In the genomic region with DNA sequence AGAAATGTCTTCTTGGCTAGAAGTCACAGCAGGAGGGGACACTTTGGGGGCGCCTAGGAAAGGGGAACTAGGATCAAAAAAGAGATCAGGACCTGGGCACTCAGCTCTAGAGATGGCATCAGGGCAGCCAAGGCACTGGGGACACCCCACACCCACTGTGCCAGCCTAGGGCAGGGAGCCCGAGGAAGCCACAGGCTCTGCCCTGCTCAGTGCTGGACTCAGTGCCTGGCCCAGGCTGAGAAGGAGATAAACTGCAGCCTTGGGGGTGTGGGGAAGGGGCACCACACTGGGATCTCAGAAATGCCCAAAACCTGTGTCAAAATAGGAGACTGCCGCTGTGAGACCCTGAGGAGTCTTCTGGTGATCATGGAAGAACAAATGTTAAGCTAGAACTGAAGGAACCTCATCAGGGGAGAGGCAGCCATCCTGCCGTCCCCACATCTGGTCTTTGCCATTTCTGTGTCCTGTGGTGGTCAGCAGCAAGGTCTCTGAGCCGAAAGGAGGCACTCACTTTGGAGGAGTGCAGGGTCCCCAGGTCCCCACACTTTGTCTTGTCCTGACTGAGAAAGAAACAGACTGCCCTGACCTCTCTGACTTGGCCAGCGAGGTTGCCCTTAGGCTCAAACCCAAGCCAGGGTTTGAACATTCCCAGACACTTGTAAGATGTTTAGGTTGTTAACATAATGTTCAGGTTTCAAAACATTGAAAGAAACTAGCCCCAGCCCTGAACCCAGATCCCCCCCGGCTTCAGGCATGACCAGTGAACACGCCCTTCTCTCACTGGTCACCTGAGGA, we compare ENCODE assay signal across 3 cellular contexts.
TF ChIP-seq lines count a peak whose summit lies in the region.

No MANE protein-coding gene starts in this region.

TF ChIP-seq in SK-N-SH, 30 proteins besides CTCF, POLR2A, EP300 and RAD21:
- TF ChIP-seq IRF3 (IDR thresholded peaks at IDR 0.05; ENCODE audit: low read depth, low read length) = no peak
- TF ChIP-seq YY1 (IDR thresholded peaks at IDR 0.05; ENCODE audit: low read depth) = no peak
- no peak for TF ChIP-seq NRF1 (IDR thresholded peaks at IDR 0.05; ENCODE audit: low read depth, low read length)
- no peak for TF ChIP-seq CHD2 (IDR thresholded peaks at IDR 0.05; ENCODE audit: low read length, partially characterized antibody)
- no peak for TF ChIP-seq ZBTB33 (IDR thresholded peaks at IDR 0.05; ENCODE audit: borderline replicate concordance, low read depth)

TF ChIP-seq in SK-N-SH treated with all-trans-retinoic acid at 6 μM for 48 hours, 23 proteins besides CTCF, POLR2A, EP300 and RAD21:
- TF ChIP-seq ZC3H10 (CRISPR knock-in tag; IDR thresholded peaks at IDR 0.05) (no peak), RARB (CRISPR knock-in tag; IDR thresholded peaks at IDR 0.05) (no peak), ESRRG (CRISPR knock-in tag; IDR thresholded peaks at IDR 0.05) (no peak), TOX (CRISPR knock-in tag; IDR thresholded peaks at IDR 0.05; ENCODE audit: borderline replicate concordance) (no peak), ZNF8 (CRISPR knock-in tag; IDR thresholded peaks at IDR 0.05) (no peak), ZFP3 (CRISPR knock-in tag; IDR thresholded peaks at IDR 0.05) (no peak), CREB5 (CRISPR knock-in tag; IDR thresholded peaks at IDR 0.05; ENCODE audit: low read depth) (no peak), ZNF70 (CRISPR knock-in tag; IDR thresholded peaks at IDR 0.05) (no peak), BACH2 (CRISPR knock-in tag; IDR thresholded peaks at IDR 0.05; ENCODE audit: borderline replicate concordance) (no peak), TCF4 (CRISPR knock-in tag; IDR thresholded peaks at IDR 0.05; ENCODE audit: borderline replicate concordance) (no peak), PPARA (CRISPR knock-in tag; IDR thresholded peaks at IDR 0.05; ENCODE audit: borderline replicate concordance) (no peak), SNAI2 (CRISPR knock-in tag; IDR thresholded peaks at IDR 0.05) (no peak), PATZ1 (CRISPR knock-in tag; IDR thresholded peaks at IDR 0.05; ENCODE audit: borderline replicate concordance) (no peak), GLIS3 (CRISPR knock-in tag; IDR thresholded peaks at IDR 0.05) (no peak), ZFP30 (CRISPR knock-in tag; IDR thresholded peaks at IDR 0.05) (no peak), ARNTL (CRISPR knock-in tag; IDR thresholded peaks at IDR 0.05; ENCODE audit: borderline replicate concordance, low read depth) (no peak)
- TF ChIP-seq, protein P1, sequence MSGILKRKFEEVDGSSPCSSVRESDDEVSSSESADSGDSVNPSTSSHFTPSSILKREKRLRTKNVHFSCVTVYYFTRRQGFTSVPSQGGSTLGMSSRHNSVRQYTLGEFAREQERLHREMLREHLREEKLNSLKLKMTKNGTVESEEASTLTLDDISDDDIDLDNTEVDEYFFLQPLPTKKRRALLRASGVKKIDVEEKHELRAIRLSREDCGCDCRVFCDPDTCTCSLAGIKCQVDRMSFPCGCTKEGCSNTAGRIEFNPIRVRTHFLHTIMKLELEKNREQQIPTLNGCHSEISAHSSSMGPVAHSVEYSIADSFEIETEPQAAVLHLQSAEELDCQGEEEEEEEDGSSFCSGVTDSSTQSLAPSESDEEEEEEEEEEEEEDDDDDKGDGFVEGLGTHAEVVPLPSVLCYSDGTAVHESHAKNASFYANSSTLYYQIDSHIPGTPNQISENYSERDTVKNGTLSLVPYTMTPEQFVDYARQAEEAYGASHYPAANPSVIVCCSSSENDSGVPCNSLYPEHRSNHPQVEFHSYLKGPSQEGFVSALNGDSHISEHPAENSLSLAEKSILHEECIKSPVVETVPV (CRISPR knock-in tag; IDR thresholded peaks at IDR 0.05) = no peak
TF ChIP-seq in SK-N-SH treated with all-trans-retinoic acid at 6 μM for 48 hours: peak in this region for 0.

TF ChIP-seq in GM12878, 131 proteins besides CTCF, POLR2A, EP300 and RAD21:
- no peak for TF ChIP-seq RCOR1 (conservative IDR thresholded peaks at IDR 0.05; ENCODE audit: low read depth, low read length)
- TF ChIP-seq CBFB (IDR thresholded peaks at IDR 0.05; ENCODE audit: low read depth) = no peak
- no peak for TF ChIP-seq ETV6 (conservative IDR thresholded peaks at IDR 0.05 in 1 of 2, IDR thresholded peaks at IDR 0.05 in 1 of 2; ENCODE audit: borderline replicate concordance in 1 of 2, low read depth in 1 of 2)
- no peak for TF ChIP-seq LARP7 (IDR thresholded peaks at IDR 0.05)
- no peak; the same call in 1 of the 2 replicates for TF ChIP-seq POLR2AphosphoS5 (IDR thresholded peaks at IDR 0.05; ENCODE audit: low read length)
- no peak for TF ChIP-seq TCF3 (IDR thresholded peaks at IDR 0.05; ENCODE audit: borderline replicate concordance, insufficient read depth, low read depth, low read length)
- TF ChIP-seq GABPA (IDR thresholded peaks at IDR 0.05; ENCODE audit: low read depth) = no peak
- TF ChIP-seq EGR1 (IDR thresholded peaks at IDR 0.05; ENCODE audit: borderline replicate concordance in 1 of 2, low read depth in 2 of 2, low read length in 2 of 2) = no peak
- TF ChIP-seq MTA3 (IDR thresholded peaks at IDR 0.05; ENCODE audit: borderline replicate concordance, low read length) = no peak
- TF ChIP-seq SMAD5 (IDR thresholded peaks at IDR 0.05; ENCODE audit: low read depth) = no peak
- TF ChIP-seq, protein P2, sequence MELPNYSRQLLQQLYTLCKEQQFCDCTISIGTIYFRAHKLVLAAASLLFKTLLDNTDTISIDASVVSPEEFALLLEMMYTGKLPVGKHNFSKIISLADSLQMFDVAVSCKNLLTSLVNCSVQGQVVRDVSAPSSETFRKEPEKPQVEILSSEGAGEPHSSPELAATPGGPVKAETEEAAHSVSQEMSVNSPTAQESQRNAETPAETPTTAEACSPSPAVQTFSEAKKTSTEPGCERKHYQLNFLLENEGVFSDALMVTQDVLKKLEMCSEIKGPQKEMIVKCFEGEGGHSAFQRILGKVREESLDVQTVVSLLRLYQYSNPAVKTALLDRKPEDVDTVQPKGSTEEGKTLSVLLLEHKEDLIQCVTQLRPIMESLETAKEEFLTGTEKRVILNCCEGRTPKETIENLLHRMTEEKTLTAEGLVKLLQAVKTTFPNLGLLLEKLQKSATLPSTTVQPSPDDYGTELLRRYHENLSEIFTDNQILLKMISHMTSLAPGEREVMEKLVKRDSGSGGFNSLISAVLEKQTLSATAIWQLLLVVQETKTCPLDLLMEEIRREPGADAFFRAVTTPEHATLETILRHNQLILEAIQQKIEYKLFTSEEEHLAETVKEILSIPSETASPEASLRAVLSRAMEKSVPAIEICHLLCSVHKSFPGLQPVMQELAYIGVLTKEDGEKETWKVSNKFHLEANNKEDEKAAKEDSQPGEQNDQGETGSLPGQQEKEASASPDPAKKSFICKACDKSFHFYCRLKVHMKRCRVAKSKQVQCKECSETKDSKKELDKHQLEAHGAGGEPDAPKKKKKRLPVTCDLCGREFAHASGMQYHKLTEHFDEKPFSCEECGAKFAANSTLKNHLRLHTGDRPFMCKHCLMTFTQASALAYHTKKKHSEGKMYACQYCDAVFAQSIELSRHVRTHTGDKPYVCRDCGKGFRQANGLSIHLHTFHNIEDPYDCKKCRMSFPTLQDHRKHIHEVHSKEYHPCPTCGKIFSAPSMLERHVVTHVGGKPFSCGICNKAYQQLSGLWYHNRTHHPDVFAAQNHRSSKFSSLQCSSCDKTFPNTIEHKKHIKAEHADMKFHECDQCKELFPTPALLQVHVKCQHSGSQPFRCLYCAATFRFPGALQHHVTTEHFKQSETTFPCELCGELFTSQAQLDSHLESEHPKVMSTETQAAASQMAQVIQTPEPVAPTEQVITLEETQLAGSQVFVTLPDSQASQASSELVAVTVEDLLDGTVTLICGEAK (IDR thresholded peaks at IDR 0.05; ENCODE audit: borderline replicate concordance) = no peak
- TF ChIP-seq IKZF2 (IDR thresholded peaks at IDR 0.05) = no peak
- no peak for TF ChIP-seq POLR2AphosphoS2 (IDR thresholded peaks at IDR 0.05; ENCODE audit: low read depth, low read length)
- TF ChIP-seq FOXM1 (IDR thresholded peaks at IDR 0.05; ENCODE audit: low read depth, low read length) = no peak
- no peak for TF ChIP-seq YY1 (IDR thresholded peaks at IDR 0.05; ENCODE audit: low read depth, low read length)
- no peak for TF ChIP-seq MEF2A (IDR thresholded peaks at IDR 0.05; ENCODE audit: insufficient read depth, low read depth, low read length)
- TF ChIP-seq, protein P3, sequence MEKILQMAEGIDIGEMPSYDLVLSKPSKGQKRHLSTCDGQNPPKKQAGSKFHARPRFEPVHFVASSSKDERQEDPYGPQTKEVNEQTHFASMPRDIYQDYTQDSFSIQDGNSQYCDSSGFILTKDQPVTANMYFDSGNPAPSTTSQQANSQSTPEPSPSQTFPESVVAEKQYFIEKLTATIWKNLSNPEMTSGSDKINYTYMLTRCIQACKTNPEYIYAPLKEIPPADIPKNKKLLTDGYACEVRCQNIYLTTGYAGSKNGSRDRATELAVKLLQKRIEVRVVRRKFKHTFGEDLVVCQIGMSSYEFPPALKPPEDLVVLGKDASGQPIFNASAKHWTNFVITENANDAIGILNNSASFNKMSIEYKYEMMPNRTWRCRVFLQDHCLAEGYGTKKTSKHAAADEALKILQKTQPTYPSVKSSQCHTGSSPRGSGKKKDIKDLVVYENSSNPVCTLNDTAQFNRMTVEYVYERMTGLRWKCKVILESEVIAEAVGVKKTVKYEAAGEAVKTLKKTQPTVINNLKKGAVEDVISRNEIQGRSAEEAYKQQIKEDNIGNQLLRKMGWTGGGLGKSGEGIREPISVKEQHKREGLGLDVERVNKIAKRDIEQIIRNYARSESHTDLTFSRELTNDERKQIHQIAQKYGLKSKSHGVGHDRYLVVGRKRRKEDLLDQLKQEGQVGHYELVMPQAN (conservative IDR thresholded peaks at IDR 0.05) = no peak
- no peak for TF ChIP-seq DPF2 (IDR thresholded peaks at IDR 0.05)
